ENCODE assay signal across 8 cellular contexts in genomic region chr21:46458315-46459023, GRCh38. TPM values are rescaled to one million over a fixed set of nuclear protein-coding genes. Genes with fewer than 3 reads are reported as not detected.
A peak's percentile ranks its signal among the peaks of the same experiment; 100 is the strongest.
DNase-seq lines count a peak whose midpoint lies in the region; ATAC-seq and TF ChIP-seq lines count a peak whose summit lies in the region.

Gene DIP2A, plus strand, starts transcription at chr21:46458891. Its CDS starts 241 bp downstream, at chr21:46459132.

- H3K27me3 Mint-ChIP-seq in CD14-positive monocyte (ENCODE audit: low read depth in 3 of 3), result peaks cover 0 to 3% (median 0%) of the 10 kb centered on the region in 3 donors

- ATAC-seq in GM19397 (IDR thresholded peaks at IDR 0.05; ENCODE audit: unreplicated experiment), result peak; percentile 95
- peak; percentile 94 for ATAC-seq in HG03565 (IDR thresholded peaks at IDR 0.05; ENCODE audit: unreplicated experiment)
- ATAC-seq in left lobe of liver, result peak; percentile 93

- H3K9me3 Mint-ChIP-seq in CD14-positive monocyte, result no peaks in the 10 kb centered on the region

- H3K27ac Mint-ChIP-seq in CD14-positive monocyte, result peak within 1 kb of the TSS; percentile 87 to 98 (median 93)

- H3K36me3 Mint-ChIP-seq in CD14-positive monocyte, result peaks cover 12 to 15% of the 10 kb centered on the region in 2 donors

- peak within 1 kb of the TSS; percentile 91 to 93 for H3K4me3 Mint-ChIP-seq in CD14-positive monocyte

- no peak for TF ChIP-seq CTCF in CD14-positive monocyte (IDR thresholded peaks at IDR 0.05)

- H3K4me1 Mint-ChIP-seq in CD14-positive monocyte, result peaks cover 51% of the 10 kb centered on the region

- peak; percentile 95 for DNase-seq in CD14-positive monocyte (ENCODE audit: low spot score)
- DNase-seq in NCI-H748 treated with DMSO at 0.1 percent for 48 hours (lab: John Stamatoyannopoulos, UW), result peak; percentile 89
- peak; percentile 79 to 88 for DNase-seq in activated CD4-positive, alpha-beta T cell treated with anti-CD3 and anti-CD28 coated beads, Interleukin-2, amount 50 U/mL, for 24 hours (ENCODE audit: low read depth in 1 of 2, low spot score in 1 of 2)
- peak; percentile 96 for DNase-seq in dedifferentiated amniotic fluid mesenchymal stem cell (ENCODE audit: extremely low spot score)
- peak; percentile 97 for DNase-seq in left lobe of liver (ENCODE audit: low spot score)
- peak; percentile 91 for DNase-seq in stimulated activated CD4-positive, alpha-beta T cell treated with anti-CD3 and anti-CD28 coated beads, Interleukin-2, amount 100 ng/mL, for 24 hours

- intact Hi-C loops in CD14-positive monocyte (cut with micrococcal nuclease), result loop anchor here (5.0 kb wide), 2 partner anchors 136 to 271 kb away; partner anchors contain the start of genes C21orf58 (in 1 of the 2) and PCNT (in 1 of the 2)

RNA-seq across cellular contexts. Expression of gene DIP2A, which starts in this region (rescaled TPM):
- polyA plus RNA-seq in CD14-positive monocyte, result 1 to 10 TPM; 4.6 to 6.1 TPM
- 15.2 TPM for total RNA-seq in left lobe of liver

Comparison
In these comparisons a context has a peak if more than half of its experiments do, and no peak if none do; other contexts are left out.
1. Peak in every context shown above with its lines: DNase-seq and ATAC-seq.